Comparison of ENCODE assay signal across 31 cellular contexts in the genomic region with DNA sequence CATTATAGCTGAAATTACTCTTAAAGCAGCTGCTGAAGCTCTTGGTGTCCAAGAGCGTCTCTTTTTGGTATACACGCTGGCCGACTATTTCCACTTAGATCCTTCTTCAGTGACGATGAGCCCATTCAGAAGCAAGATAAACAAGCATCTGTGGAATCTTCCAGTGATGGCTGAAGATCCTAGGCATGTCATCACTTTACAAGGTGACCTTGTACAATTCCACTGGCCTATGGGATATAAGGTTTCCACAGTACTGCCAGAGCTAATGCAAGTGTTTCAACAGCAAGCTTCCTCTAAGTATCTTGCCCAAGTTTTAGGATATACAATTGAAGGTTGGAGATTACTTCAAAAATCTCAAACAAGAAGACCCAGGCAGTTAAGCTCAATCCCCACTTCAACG. TPM values are rescaled to one million over a fixed set of nuclear protein-coding genes. Genes with fewer than 3 reads are reported as not detected.
DNase-seq lines count a peak whose midpoint lies in the region; ATAC-seq and TF ChIP-seq lines count a peak whose summit lies in the region.
"Had no signal": no experiment of that assay in that cellular context is flagged by ENCODE, and none has a peak within 500 bp of the region (broad histone marks: within the 10 kb centered on the region; RNA-seq: fewer than 3 reads in every experiment).

No MANE protein-coding gene starts in this region.

- no peak overlapping the region for H3K4me3 Mint-ChIP-seq in GM23338
- H3K4me3 Mint-ChIP-seq: B cell; CD14-positive monocyte; CD4-positive, alpha-beta memory T cell; CD4-positive, alpha-beta T cell; CD4-positive, CD25-positive, alpha-beta regulatory T cell; CD8-positive, alpha-beta memory T cell; CD8-positive, alpha-beta T cell had no signal

- H3K27me3 ChIP-seq in GM23338 (ENCODE audit: insufficient read depth) (no peaks in the 10 kb centered on the region), transverse colon (no peaks in the 10 kb centered on the region)
- H3K27me3 ChIP-seq: BE2C; BLaER1; BLaER1 treated with 17β-estradiol and CSF1 and Interleukin-3, amounts not matched to agents 10 nM and 100 nM had no signal

- H3K4me3 ChIP-seq in GM23338 (no peak overlapping the region), fibroblast of villous mesenchyme (ENCODE audit: low read depth, low read length) (no peak overlapping the region), transverse colon (no peak overlapping the region)
- H3K4me3 ChIP-seq: A549; BLaER1; BLaER1 treated with 17β-estradiol and CSF1 and Interleukin-3, amounts not matched to agents 10 nM and 100 nM had no signal

- H2AFZ ChIP-seq in GM23338 = no peak overlapping the region

- no peak for TF ChIP-seq CTCF in GM23338 (conservative IDR thresholded peaks at IDR 0.05; ENCODE audit: low read depth in 2 of 2)
- TF ChIP-seq CTCF in fibroblast of villous mesenchyme (IDR thresholded peaks at IDR 0.05; ENCODE audit: insufficient read depth, low read depth, low read length) = no peak
- TF ChIP-seq CTCF in transverse colon (IDR thresholded peaks at IDR 0.05) = no peak

- in situ Hi-C loops in transverse colon (cut with MboI; ENCODE audit: low pct_ligation_motif_present in 1 of 4, low pct_unique_long_range_greater_than_20kb in 1 of 4, low sequenced_read_pairs in 3 of 4) = no loop called here

- H3K9me3 ChIP-seq in transverse colon = no peaks in the 10 kb centered on the region
- H3K9me3 ChIP-seq: A549; BE2C; BLaER1; BLaER1 treated with 17β-estradiol and CSF1 and Interleukin-3, amounts not matched to agents 10 nM and 100 nM; Caco-2 had no signal

- no peaks in the 10 kb centered on the region; the same call in 2 of the 3 replicates for H3K9me3 Mint-ChIP-seq in GM23338
- H3K9me3 Mint-ChIP-seq: CD14-positive monocyte; CD4-positive, alpha-beta memory T cell; CD4-positive, alpha-beta T cell; CD4-positive, CD25-positive, alpha-beta regulatory T cell; CD8-positive, alpha-beta memory T cell; CD8-positive, alpha-beta T cell had no signal

- TF ChIP-seq EP300 in transverse colon (IDR thresholded peaks at IDR 0.05; ENCODE audit: low read depth) = no peak

- WGBS in transverse colon (ENCODE audit: low coverage in 1 of 2), 2 donors = 95 to 100% methylated on average over 5 of the region's 5 CpGs

- H3K36me3 ChIP-seq in GM23338 (ENCODE audit: insufficient read depth) (no peaks in the 10 kb centered on the region), transverse colon (no peaks in the 10 kb centered on the region)
- H3K36me3 ChIP-seq: BE2C had no signal

- H3K27me3 Mint-ChIP-seq in GM23338 (ENCODE audit: insufficient read depth, low read depth, poor library complexity) = no peaks in the 10 kb centered on the region
- H3K27me3 Mint-ChIP-seq: B cell; CD4-positive, alpha-beta memory T cell; CD4-positive, alpha-beta T cell; CD4-positive, CD25-positive, alpha-beta regulatory T cell; CD8-positive, alpha-beta memory T cell had no signal

- H3F3A ChIP-seq in GM23338 (replicated peaks; ENCODE audit: low read depth) = no peaks in the 10 kb centered on the region

- intact Hi-C loops in transverse colon (cut with DNase I; ENCODE audit: low total_unique reads) = no loop called here

- H3K4me1 Mint-ChIP-seq in GM23338 = no peaks in the 10 kb centered on the region
- H3K4me1 Mint-ChIP-seq: B cell; CD4-positive, alpha-beta memory T cell; CD8-positive, alpha-beta memory T cell had no signal

- no peak for ATAC-seq in GM23338
- ATAC-seq: A549; CD8-positive, alpha-beta T cell had no signal

- H3K79me2 ChIP-seq in GM23338 (replicated peaks; ENCODE audit: insufficient read depth) = no peaks in the 10 kb centered on the region

- H4K20me1 ChIP-seq in GM23338 (replicated peaks; ENCODE audit: insufficient read depth) = no peaks in the 10 kb centered on the region
- H4K20me1 ChIP-seq: BLaER1; BLaER1 treated with 17β-estradiol and CSF1 and Interleukin-3, amounts not matched to agents 10 nM and 100 nM had no signal

- H3K4me1 ChIP-seq in GM23338 (ENCODE audit: insufficient read depth) = no peaks in the 10 kb centered on the region
- no peaks in the 10 kb centered on the region for H3K4me1 ChIP-seq in transverse colon
- H3K4me1 ChIP-seq: A549; BE2C; BLaER1; BLaER1 treated with 17β-estradiol and CSF1 and Interleukin-3, amounts not matched to agents 10 nM and 100 nM; Caco-2 had no signal

- DNase-seq in GM23338 (ENCODE audit: low spot score) (no peak), fibroblast of villous mesenchyme (ENCODE audit: low read depth) (peak; percentile 55), dedifferentiated amniotic fluid mesenchymal stem cell (ENCODE audit: extremely low spot score) (no peak), transverse colon (no peak)
- DNase-seq: 8988T; ACHN; AML-193; BE2C; C1 segment of cervical spinal cord; Caco-2; Calu3; CD4-positive, alpha-beta memory T cell; CD4-positive, alpha-beta T cell; CD4-positive, CD25-positive, alpha-beta regulatory T cell; CD8-positive, alpha-beta memory T cell; CD8-positive, alpha-beta T cell; COR-L47; DMS 273 treated with DMSO at 0.1 percent for 48 hours; DMS153; DMS53; DMS79; DMS79 treated with DMSO at 0.1 percent for 48 hours; DND-41; EL had no signal

- no peaks in the 10 kb centered on the region for H3K9me2 ChIP-seq in GM23338 (ENCODE audit: insufficient read depth)

- no peaks in the 10 kb centered on the region for H3K36me3 Mint-ChIP-seq in GM23338 (ENCODE audit: low read depth)
- H3K36me3 Mint-ChIP-seq: CD4-positive, alpha-beta memory T cell; CD8-positive, alpha-beta T cell had no signal

- H3K4me2 ChIP-seq in GM23338 = no peak overlapping the region
- H3K4me2 ChIP-seq: A549; BLaER1; BLaER1 treated with 17β-estradiol and CSF1 and Interleukin-3, amounts not matched to agents 10 nM and 100 nM had no signal

- no peak for TF ChIP-seq POLR2A in transverse colon (IDR thresholded peaks at IDR 0.05)

- H3K27ac Mint-ChIP-seq in GM23338 = 0 out of 2 replicates have a peak overlapping the region, but pooled peaks have one; percentile 14
- H3K27ac Mint-ChIP-seq: B cell; CD14-positive monocyte; CD4-positive, alpha-beta memory T cell; CD4-positive, alpha-beta T cell; CD4-positive, CD25-positive, alpha-beta regulatory T cell; CD8-positive, alpha-beta T cell had no signal

- H3K27ac ChIP-seq in GM23338 (ENCODE audit: low read depth) (no peak overlapping the region), transverse colon (no peak overlapping the region)
- H3K27ac ChIP-seq: 22Rv1; A549; BLaER1; BLaER1 treated with 17β-estradiol and CSF1 and Interleukin-3, amounts not matched to agents 10 nM and 100 nM; C4-2B had no signal

TF ChIP-seq in GM23338, 12 proteins besides CTCF, POLR2A, EP300 and RAD21 (continues in another document):
- TF ChIP-seq EZH2phosphoT487 (IDR thresholded peaks at IDR 0.05; ENCODE audit: unreplicated experiment) (no peak), STAT1 (IDR thresholded peaks at IDR 0.05; ENCODE audit: unreplicated experiment) (no peak), NANOG (IDR thresholded peaks at IDR 0.05; ENCODE audit: borderline replicate concordance) (no peak), JUNB (IDR thresholded peaks at IDR 0.05; ENCODE audit: unreplicated experiment) (no peak)
- TF ChIP-seq, protein P1, sequence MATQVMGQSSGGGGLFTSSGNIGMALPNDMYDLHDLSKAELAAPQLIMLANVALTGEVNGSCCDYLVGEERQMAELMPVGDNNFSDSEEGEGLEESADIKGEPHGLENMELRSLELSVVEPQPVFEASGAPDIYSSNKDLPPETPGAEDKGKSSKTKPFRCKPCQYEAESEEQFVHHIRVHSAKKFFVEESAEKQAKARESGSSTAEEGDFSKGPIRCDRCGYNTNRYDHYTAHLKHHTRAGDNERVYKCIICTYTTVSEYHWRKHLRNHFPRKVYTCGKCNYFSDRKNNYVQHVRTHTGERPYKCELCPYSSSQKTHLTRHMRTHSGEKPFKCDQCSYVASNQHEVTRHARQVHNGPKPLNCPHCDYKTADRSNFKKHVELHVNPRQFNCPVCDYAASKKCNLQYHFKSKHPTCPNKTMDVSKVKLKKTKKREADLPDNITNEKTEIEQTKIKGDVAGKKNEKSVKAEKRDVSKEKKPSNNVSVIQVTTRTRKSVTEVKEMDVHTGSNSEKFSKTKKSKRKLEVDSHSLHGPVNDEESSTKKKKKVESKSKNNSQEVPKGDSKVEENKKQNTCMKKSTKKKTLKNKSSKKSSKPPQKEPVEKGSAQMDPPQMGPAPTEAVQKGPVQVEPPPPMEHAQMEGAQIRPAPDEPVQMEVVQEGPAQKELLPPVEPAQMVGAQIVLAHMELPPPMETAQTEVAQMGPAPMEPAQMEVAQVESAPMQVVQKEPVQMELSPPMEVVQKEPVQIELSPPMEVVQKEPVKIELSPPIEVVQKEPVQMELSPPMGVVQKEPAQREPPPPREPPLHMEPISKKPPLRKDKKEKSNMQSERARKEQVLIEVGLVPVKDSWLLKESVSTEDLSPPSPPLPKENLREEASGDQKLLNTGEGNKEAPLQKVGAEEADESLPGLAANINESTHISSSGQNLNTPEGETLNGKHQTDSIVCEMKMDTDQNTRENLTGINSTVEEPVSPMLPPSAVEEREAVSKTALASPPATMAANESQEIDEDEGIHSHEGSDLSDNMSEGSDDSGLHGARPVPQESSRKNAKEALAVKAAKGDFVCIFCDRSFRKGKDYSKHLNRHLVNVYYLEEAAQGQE (IDR thresholded peaks at IDR 0.05; ENCODE audit: unreplicated experiment) = no peak

RNA-seq across cellular contexts. Expression of gene INTS13, which starts 47.0 kb away (rescaled TPM):
- 94.1 and 137 TPM in 2 replicates for total RNA-seq in GM23338 (2014; rRNA removed; shearing (Covaris generic))
- 91.3 and 98.1 TPM in 2 replicates for polyA plus RNA-seq in GM23338 (2016; fragmentation: Nextera tagmentation; extraction: Ambion mirVana)
- total RNA-seq in fibroblast of villous mesenchyme = 30.6 and 50.5 TPM in 2 replicates
- total RNA-seq in transverse colon = 100 to 1,000 TPM in 1 of 4 donors, 10 to 100 TPM in 2, 1 to 10 TPM in 1; 6.4 to 120 (median 15.7) TPM

RNA-seq across cellular contexts. Expression of gene FGFR1OP2, which starts 47.5 kb away (rescaled TPM):
- 45.0 and 61.4 TPM in 2 replicates for total RNA-seq in GM23338 (2014; rRNA removed; shearing (Covaris generic))
- 26.8 and 35.6 TPM in 2 replicates for polyA plus RNA-seq in GM23338 (2016; fragmentation: Nextera tagmentation; extraction: Ambion mirVana)
- total RNA-seq in fibroblast of villous mesenchyme (44.0 and 48.6 TPM in 2 replicates), transverse colon (10 to 100 TPM; 13.7 to 85.4 (median 43.9) TPM)

RNA-seq across cellular contexts. Expression of gene ITPR2, which starts 57.8 kb away (rescaled TPM):
- total RNA-seq in GM23338 (2014; rRNA removed; shearing (Covaris generic)) = 55.0 and 65.2 TPM in 2 replicates
- 38.4 and 44.5 TPM in 2 replicates for polyA plus RNA-seq in GM23338 (2016; fragmentation: Nextera tagmentation; extraction: Ambion mirVana)
- 56.0 and 77.7 TPM in 2 replicates for total RNA-seq in fibroblast of villous mesenchyme
- 10 to 100 TPM; 29.8 to 60.5 (median 41.2) TPM for total RNA-seq in transverse colon
